ENCODE assay signal across 8 cellular contexts in the genomic region with DNA sequence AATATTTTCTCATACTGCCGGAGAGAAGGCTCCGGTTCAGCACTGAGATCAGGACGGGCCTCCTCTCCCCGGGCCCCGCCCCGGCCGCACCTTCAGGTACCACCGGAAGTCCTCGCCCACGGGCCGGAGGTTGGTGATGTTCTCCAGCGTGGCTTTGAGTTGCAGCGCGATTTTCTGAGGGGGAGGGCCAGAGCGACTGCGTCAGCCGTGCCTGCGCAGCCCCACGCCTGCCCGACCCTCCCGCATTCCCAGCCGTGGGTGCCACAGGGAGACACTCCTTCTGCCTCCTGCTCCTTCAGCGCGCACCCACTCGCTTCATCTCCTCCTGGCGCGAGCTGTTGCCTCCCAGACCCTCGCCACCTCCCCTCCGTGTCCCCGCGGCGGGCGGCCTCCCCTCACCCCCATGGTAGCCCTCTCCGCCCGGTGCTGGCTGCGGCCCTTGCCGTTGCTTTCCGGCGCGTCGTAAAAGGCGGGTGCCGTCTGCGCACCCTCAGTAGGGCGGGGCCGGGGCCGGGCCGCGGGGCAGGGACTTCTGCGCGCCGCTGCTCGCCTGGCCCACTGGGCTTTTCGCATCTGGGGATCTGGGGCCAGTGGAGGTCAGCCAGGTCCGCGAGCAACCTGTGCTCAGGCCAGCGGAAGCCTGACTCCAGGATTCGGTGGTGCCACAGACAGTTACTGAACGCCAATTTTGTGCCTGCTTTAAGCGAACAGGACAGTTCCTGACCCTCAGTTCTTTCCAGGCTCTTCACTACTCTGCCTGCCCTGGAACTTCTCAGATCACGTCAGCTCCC. TPM values are rescaled to one million over a fixed set of nuclear protein-coding genes. Genes with fewer than 3 reads are reported as not detected.
DNase-seq lines count a peak whose midpoint lies in the region; ATAC-seq and TF ChIP-seq lines count a peak whose summit lies in the region.

A gene (minus strand): TSS at position 464 of the 791 bp plus-strand sequence. CDS start 59 bp downstream, at position 405.

- peak; percentile 89 for DNase-seq in Ammon's horn (ENCODE audit: low spot score)
- peak; percentile 87 for DNase-seq in GM19238 (ENCODE audit: insufficient read length, low spot score)
- DNase-seq in NCI-H524 (lab: John Stamatoyannopoulos, UW), result peak; percentile 82 to 92
- DNase-seq in activated CD4-positive, alpha-beta T cell treated with anti-CD3 and anti-CD28 coated beads for 48 hours, result peak; percentile 98
- DNase-seq in colonic mucosa, result peak; percentile 95
- DNase-seq in stimulated activated CD4-positive, alpha-beta T cell treated with anti-CD3 and anti-CD28 coated beads, Interleukin-1b, Interleukin-23, amount 100 ng/mL, for 4 hours (ENCODE audit: low read depth in 2 of 2), result peak; percentile 88 to 95

- H3K27ac ChIP-seq in colonic mucosa, result peak within 1 kb of the TSS; percentile 86
- peak within 1 kb of the TSS; percentile 95 for H3K27ac ChIP-seq in layer of hippocampus (ENCODE audit: low read depth, low read length)

- peaks cover 5% of the 10 kb centered on the region for H3K4me1 ChIP-seq in colonic mucosa

- intact Hi-C loops in colonic mucosa (cut with DNase I), result no loop called here

- no peak for TF ChIP-seq CTCF in colonic mucosa (IDR thresholded peaks at IDR 0.05)

- peak within 1 kb of the TSS; percentile 68 for H3K4me3 ChIP-seq in colonic mucosa

- ATAC-seq in HG03442 (IDR thresholded peaks at IDR 0.05; ENCODE audit: unreplicated experiment), result peak; percentile 89

- H3K36me3 ChIP-seq in colonic mucosa, result no peaks in the 10 kb centered on the region

- H3K27me3 ChIP-seq in colonic mucosa (no peaks in the 10 kb centered on the region), layer of hippocampus (ENCODE audit: control insufficient read depth, insufficient read depth, low read length) (no peaks in the 10 kb centered on the region)

- peak within 1 kb of the TSS; percentile 86 to 95 for H3K9ac ChIP-seq in colonic mucosa (ENCODE audit: low read depth in 2 of 2, low read length in 2 of 2)

- H3K9me3 ChIP-seq in colonic mucosa, result no peaks in the 10 kb centered on the region

RNA-seq across cellular contexts. Expression of the gene that starts here (rescaled TPM):
- total RNA-seq in colonic mucosa, result 10 to 100 TPM; 34.6 to 43.9 TPM

Comparison
In these comparisons a context has a peak if more than half of its experiments do, and no peak if none do; other contexts are left out.
1. Peak in every context shown above with its lines: DNase-seq, ATAC-seq, H3K4me3 ChIP-seq and H3K27ac ChIP-seq.